In genomic region chr5:2708751-2709150, GRCh38 we compare ENCODE assay signal across 27 cellular contexts. TPM values are rescaled to one million over a fixed set of nuclear protein-coding genes. Genes with fewer than 3 reads are reported as not detected.
"Had no signal": no experiment of that assay in that cellular context is flagged by ENCODE, and none has a peak within 500 bp of the region (broad histone marks: within the 10 kb centered on the region; RNA-seq: fewer than 3 reads in every experiment).

No MANE protein-coding gene starts in this region.

- H3K27ac ChIP-seq: ovary, parathyroid adenoma, psoas muscle, right lobe of liver, skin epidermis, spleen, suprapubic skin, testis, tibial artery, transverse colon, upper lobe of right lung, vagina had no signal

- H3K4me1 ChIP-seq: parathyroid adenoma, psoas muscle, right lobe of liver, spleen, suprapubic skin, testis, tibial artery, transverse colon, upper lobe of right lung, vagina had no signal

- H3K27me3 ChIP-seq: ovary, right lobe of liver, suprapubic skin, testis, transverse colon, upper lobe of right lung, vagina had no signal

- DNase-seq: naive thymus-derived CD8-positive, alpha-beta T cell; nephron progenitor cell; occipital lobe; ovary; psoas muscle; right cardiac atrium; right lobe of liver; spleen; stimulated activated CD4-positive, alpha-beta T cell treated with anti-CD3 and anti-CD28 coated beads, Interleukin-12 subunit alpha, Interleukin-12 subunit beta, amount 100 ng/mL, for 4 hours; stimulated activated CD4-positive, alpha-beta T cell treated with anti-CD3 and anti-CD28 coated beads, Interleukin-1b, Interleukin-23, amount 100 ng/mL, for 48 hours; stimulated activated CD4-positive, alpha-beta T cell treated with anti-CD3 and anti-CD28 coated beads, Interleukin-4, amount 100 ng/mL, for 1 hour; stimulated activated CD4-positive, alpha-beta T cell treated with anti-CD3 and anti-CD28 coated beads, Interleukin-4, amount 100 ng/mL, for 4 hours; stimulated activated CD8-positive, alpha-beta memory T cell treated with anti-CD3 and anti-CD28 coated beads, Interleukin-4, amount 100 ng/mL, for 48 hours; stimulated activated naive CD4-positive, alpha-beta T cell; stimulated activated naive CD8-positive, alpha-beta T cell treated with anti-CD3 and anti-CD28 coated beads, Interleukin-15, amount 100 ng/mL, for 72 hours; stimulated activated naive CD8-positive, alpha-beta T cell treated with anti-CD3 and anti-CD28 coated beads, Interleukin-15, Interleukin-2, amounts not matched to agents 100 U/mL and 50 U/mL, for 24 hours; substantia nigra; testis; transverse colon; upper lobe of right lung had no signal

- H3K9me3 ChIP-seq: ovary, psoas muscle, right lobe of liver, suprapubic skin, testis, tibial artery, transverse colon, upper lobe of right lung, vagina had no signal

- H3K36me3 ChIP-seq: ovary, right lobe of liver, spleen, suprapubic skin, tibial artery, transverse colon, upper lobe of right lung, vagina had no signal

- H3K4me3 ChIP-seq: ovary, psoas muscle, right lobe of liver, skin epidermis, smooth muscle cell, spleen, suprapubic skin, testis, tibial artery, transverse colon, upper lobe of right lung, vagina had no signal

- ATAC-seq: naive thymus-derived CD8-positive, alpha-beta T cell; psoas muscle; right cardiac atrium; stimulated activated naive CD8-positive, alpha-beta T cell treated with anti-CD3 and anti-CD28 coated beads, Interleukin-15, amount 100 ng/mL, for 72 hours; stimulated activated naive CD8-positive, alpha-beta T cell treated with anti-CD3 and anti-CD28 coated beads, Interleukin-15, Interleukin-2, amounts not matched to agents 100 U/mL and 50 U/mL, for 24 hours; upper lobe of right lung had no signal

RNA-seq across cellular contexts. Expression of gene IRX2, which starts 42.7 kb away (rescaled TPM):
- total RNA-seq: naive thymus-derived CD8-positive, alpha-beta T cell; natural killer cell treated with Interleukin-12 subunit alpha and Interleukin-12 subunit beta and Interleukin-15 and Interleukin-18, amount 100 ng/mL, for 72 hours; occipital lobe; right lobe of liver; transverse colon had no signal
- polyA plus RNA-seq: naive thymus-derived CD8-positive, alpha-beta T cell had no signal
